ENCODE assay signal across 8 cellular contexts in the genomic region with DNA sequence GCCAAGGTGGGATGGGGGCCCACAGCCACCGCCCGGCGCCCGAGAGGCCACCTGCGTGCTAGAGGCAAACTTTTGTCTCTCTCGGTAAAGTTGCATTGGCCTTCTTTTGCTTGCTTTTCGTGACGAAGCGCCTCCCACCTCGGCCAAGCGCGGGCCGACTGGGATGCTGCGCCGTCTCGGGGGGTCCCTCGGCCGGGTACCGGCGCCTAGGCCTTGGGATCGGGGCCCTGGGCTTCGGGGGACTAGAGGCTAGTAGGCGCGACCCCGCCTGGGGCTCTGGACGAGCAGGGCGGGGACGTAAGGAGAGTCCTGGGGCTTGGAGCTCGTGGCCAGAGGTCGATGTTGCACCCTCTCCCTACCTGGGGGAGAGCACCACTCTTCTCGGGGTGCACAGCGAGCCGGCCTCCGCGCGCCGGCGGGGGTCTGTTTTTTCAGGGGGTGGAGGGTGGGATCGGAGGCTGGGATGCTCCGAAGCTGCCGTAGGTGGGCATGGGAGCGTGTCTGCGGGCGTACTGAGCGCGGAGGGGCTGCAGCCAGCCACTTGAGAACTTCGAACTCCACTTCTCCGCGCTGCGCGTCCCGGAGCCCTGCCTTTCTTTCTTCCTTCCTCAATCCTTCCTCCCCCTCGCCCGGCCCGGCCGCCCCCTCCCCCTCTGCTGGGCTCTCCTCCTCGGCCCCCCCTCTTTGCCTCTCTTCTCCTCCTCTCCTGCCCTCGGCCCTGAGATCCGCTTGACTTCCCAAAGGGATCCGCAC. TPM values are rescaled to one million over a fixed set of nuclear protein-coding genes. Genes with fewer than 3 reads are reported as not detected.
DNase-seq lines count a peak whose midpoint lies in the region; ATAC-seq, FAIRE-seq and TF ChIP-seq lines count a peak whose summit lies in the region.

No MANE protein-coding gene starts in this region.

- H2AFZ ChIP-seq in HepG2 (ENCODE audit: low read length) = no peak overlapping the region

- ATAC-seq in HepG2 (peak; percentile 37), GM19328 (IDR thresholded peaks at IDR 0.05; ENCODE audit: unreplicated experiment) (no peak)

- H3K4me2 ChIP-seq in HepG2 (ENCODE audit: low read depth, low read length) = peak overlapping the region; percentile 51

- H4K20me1 ChIP-seq in HepG2 (ENCODE audit: insufficient read depth, low read length) = no peaks in the 10 kb centered on the region; the same call in 1 of the 2 replicates

- H3K9ac ChIP-seq in HepG2 (ENCODE audit: insufficient read depth, low read depth, low read length) = no peak overlapping the region

- H3K79me2 ChIP-seq in HepG2 (ENCODE audit: insufficient read depth, low read length) = no peaks in the 10 kb centered on the region

- H3K27me3 ChIP-seq in HepG2 (ENCODE audit: control insufficient read depth in 1 of 2, insufficient read depth in 2 of 2, low read length in 2 of 2) = peaks cover 18 to 95% of the 10 kb centered on the region in 2 experiments; a peak in 4 of 5 replicates
- peaks cover 0 to 68% of the 10 kb centered on the region in 2 donors for H3K27me3 ChIP-seq in tibial nerve

- in situ Hi-C loops in HepG2 (cut with HindIII; ENCODE audit: extremely low pct_ligation_motif_present, low pct_unique_long_range_greater_than_20kb) (no loop called here), G401 (cut with HindIII; ENCODE audit: low sequenced_read_pairs) (no loop called here)

- DNase-seq in NCI-H82 (lab: John Stamatoyannopoulos, UW) (peak; percentile 93), NCI-H82 treated with DMSO at 0.1 percent for 48 hours (lab: John Stamatoyannopoulos, UW; ENCODE audit: unreplicated experiment) (no peak), astrocyte of the hippocampus (ENCODE audit: low read depth, low spot score) (peak; percentile 68), HepG2 (ENCODE audit: low spot score) (no peak), tibial nerve (ENCODE audit: low spot score in 2 of 2) (no peak), G401 (ENCODE audit: low spot score) (no peak), SKM-1 (lab: John Stamatoyannopoulos, UW; ENCODE audit: unreplicated experiment) (no peak)

- no peak for TF ChIP-seq RAD21 in HepG2 (CRISPR knock-in tag; IDR thresholded peaks at IDR 0.05)

- CTCF ChIA-PET in HepG2 (lab: Yijun Ruan, JAX; ENCODE audit: low intra/inter-chr PET ratio, low total read pairs) = interaction anchor here (1.2 to 1.4 kb wide), 2 partner anchors 334 to 344 kb away, joined by 3 to 7 read pairs; no protein-coding TSS in a partner anchor

- TF ChIP-seq POLR2A in HepG2 (IDR thresholded peaks at IDR 0.05; ENCODE audit: insufficient read depth in 1 of 2, low read depth in 2 of 2, low read length in 2 of 2) = no peak
- no peak for TF ChIP-seq POLR2A in tibial nerve (IDR thresholded peaks at IDR 0.05)

- H3K36me3 ChIP-seq in HepG2 (replicated peaks in 1 of 2; ENCODE audit: control insufficient read depth in 1 of 2, insufficient read depth in 2 of 2, low read length in 2 of 2) = no peaks in the 10 kb centered on the region
- H3K36me3 ChIP-seq in tibial nerve = no peaks in the 10 kb centered on the region

- H3K4me3 ChIP-seq in HepG2 (replicated peaks in 1 of 3; ENCODE audit: insufficient read depth in 1 of 3, low read depth in 2 of 3, low read length in 3 of 3) (peak overlapping the region in 2 of 3 experiments; percentile 13 to 57; a peak in 3 of 6 replicates), tibial nerve (peak overlapping the region; percentile 43 to 70 (median 48))

- H3K27ac ChIP-seq in HepG2 (ENCODE audit: extremely low read length, insufficient read depth, low read length) (no peak overlapping the region), tibial nerve (peak overlapping the region; percentile 69 to 89 (median 75))

- POLR2A ChIA-PET in HepG2 (lab: Yijun Ruan, JAX) = no interaction called here

- H3K4me1 ChIP-seq in HepG2 (ENCODE audit: insufficient read depth, low read length) (peaks cover 6% of the 10 kb centered on the region; the same call in 1 of the 2 replicates), tibial nerve (peaks cover 0 to 60% (median 10%) of the 10 kb centered on the region in 4 donors)

- FAIRE-seq in HepG2 (lab: Jason Lieb, UNC) = no peak

- intact Hi-C loops in HepG2 (cut with micrococcal nuclease; ENCODE audit: unreplicated experiment) = no loop called here

- no peak for TF ChIP-seq CTCF in HepG2 (CRISPR knock-in tag; IDR thresholded peaks at IDR 0.05)
- TF ChIP-seq CTCF in tibial nerve (IDR thresholded peaks at IDR 0.05) = no peak

- H3K9me3 ChIP-seq in HepG2 (ENCODE audit: low read length) = no peaks in the 10 kb centered on the region
- no peaks in the 10 kb centered on the region for H3K9me3 ChIP-seq in tibial nerve

- WGBS in HepG2 (ENCODE audit: low lambda C conversion rate) = 18% methylated on average over 57 of the region's 60 CpGs
- 1 to 4% methylated on average over 28 to 54 of the region's 60 CpGs for WGBS in tibial nerve, 2 donors

- TF ChIP-seq EP300 in HepG2 (IDR thresholded peaks at IDR 0.05; ENCODE audit: low read depth in 2 of 2, low read length in 2 of 2) = no peak
- no peak for TF ChIP-seq EP300 in HepG2 (CRISPR knock-in tag; IDR thresholded peaks at IDR 0.05; ENCODE audit: borderline replicate concordance)
- no peak for TF ChIP-seq EP300 in tibial nerve (IDR thresholded peaks at IDR 0.05)

- no TSS peak for BruUV-seq in HepG2 (replicated peaks; lab: Mats Ljungman, UMichigan)

TF ChIP-seq in HepG2, 621 proteins besides CTCF, POLR2A, EP300 and RAD21:
- TF ChIP-seq EZH2 (conservative IDR thresholded peaks at IDR 0.05; ENCODE audit: low read depth, low read length) = peak; percentile 77; the same call in 1 of the 2 replicates
- TF ChIP-seq, protein P1, sequence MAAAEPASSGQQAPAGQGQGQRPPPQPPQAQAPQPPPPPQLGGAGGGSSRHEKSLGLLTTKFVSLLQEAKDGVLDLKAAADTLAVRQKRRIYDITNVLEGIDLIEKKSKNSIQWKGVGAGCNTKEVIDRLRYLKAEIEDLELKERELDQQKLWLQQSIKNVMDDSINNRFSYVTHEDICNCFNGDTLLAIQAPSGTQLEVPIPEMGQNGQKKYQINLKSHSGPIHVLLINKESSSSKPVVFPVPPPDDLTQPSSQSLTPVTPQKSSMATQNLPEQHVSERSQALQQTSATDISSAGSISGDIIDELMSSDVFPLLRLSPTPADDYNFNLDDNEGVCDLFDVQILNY (CRISPR knock-in tag; conservative IDR thresholded peaks at IDR 0.05) = no peak
- peak; percentile 3 for TF ChIP-seq HNRNPLL (IDR thresholded peaks at IDR 0.05; ENCODE audit: low read depth, low read length, poor library complexity, severe bottlenecking)
- no peak for TF ChIP-seq ARID2 (CRISPR knock-in tag; IDR thresholded peaks at IDR 0.05; ENCODE audit: borderline replicate concordance)

RNA-seq across cellular contexts. Expression of a gene that starts 0.7 kb away (rescaled TPM):
- total RNA-seq in HepG2 (2016; rRNA removed; fragmentation: Illumina TruSeq; extraction: Trizol) = not detected in 2 replicates
- not detected in 2 replicates for total RNA-seq in HepG2 (2016; cell fraction: cytosol; rRNA removed; fragmentation: Illumina TruSeq; extraction: Trizol; ENCODE audit: low read depth)
- not detected in 2 replicates for total RNA-seq in HepG2 (2016; cell fraction: insoluble cytoplasmic fraction; rRNA removed; fragmentation: Illumina TruSeq; extraction: Trizol)
- total RNA-seq in HepG2 (2016; cell fraction: membrane; rRNA removed; fragmentation: Illumina TruSeq; extraction: Trizol) = not detected in 2 replicates
- total RNA-seq in HepG2 (2016; cell fraction: nucleus; rRNA removed; fragmentation: Illumina TruSeq; extraction: Trizol) = not detected in 2 replicates
- polyA plus RNA-seq in HepG2 (2011; rRNA removed) = not detected in 2 replicates
- polyA plus RNA-seq in HepG2 (2011; cell fraction: cytosol; rRNA removed) = not detected in 2 replicates
- not detected in 2 replicates for polyA plus RNA-seq in HepG2 (2011; cell fraction: nucleus; rRNA removed)
- polyA plus RNA-seq in HepG2 (2012) = not detected in 2 replicates
- polyA plus RNA-seq in HepG2 (2016; cell fraction: cytosol; fragmentation: Illumina TruSeq; extraction: Trizol; ENCODE audit: low read depth) = not detected in 2 replicates
- polyA plus RNA-seq in HepG2 (2016; cell fraction: insoluble cytoplasmic fraction; fragmentation: Illumina TruSeq; extraction: Trizol; ENCODE audit: low read depth) = not detected in 2 replicates
- not detected in 2 replicates for polyA plus RNA-seq in HepG2 (2016; cell fraction: membrane; fragmentation: Illumina TruSeq; extraction: Trizol; ENCODE audit: low read depth)
- polyA plus RNA-seq in HepG2 (2016; cell fraction: nucleus; fragmentation: Illumina TruSeq; extraction: Trizol; ENCODE audit: insufficient read depth, low read depth) = not detected in 2 replicates
- 0.98 TPM in 1 of 2 replicates, not detected in the other for polyA minus RNA-seq in HepG2 (2011; rRNA and poly(A)+ RNA removed; ENCODE audit: low replicate concordance)
- polyA minus RNA-seq in HepG2 (2011; cell fraction: cytosol; rRNA and poly(A)+ RNA removed) = not detected in 2 replicates
- polyA minus RNA-seq in HepG2 (2011; cell fraction: nucleus; rRNA and poly(A)+ RNA removed) = not detected in 2 replicates
- 10 to 100 TPM in 1 of 4 donors, 1 to 10 TPM in 3; 7.5 to 14.9 (median 8.7) TPM for total RNA-seq in tibial nerve
- not detected in 2 replicates for total RNA-seq in G401 (2014; rRNA removed; shearing (Covaris generic))

Comparison
In these comparisons a context has a peak if more than half of its experiments do, and no peak if none do; other contexts are left out.
1. DNase-seq: peak in NCI-H82 (single experiment) and astrocyte of the hippocampus (single experiment); none in NCI-H82 treated with DMSO at 0.1 percent for 48 hours (single experiment), HepG2 (single experiment), tibial nerve (0 of 2), G401 (single experiment) and SKM-1 (single experiment).